In the genomic region with DNA sequence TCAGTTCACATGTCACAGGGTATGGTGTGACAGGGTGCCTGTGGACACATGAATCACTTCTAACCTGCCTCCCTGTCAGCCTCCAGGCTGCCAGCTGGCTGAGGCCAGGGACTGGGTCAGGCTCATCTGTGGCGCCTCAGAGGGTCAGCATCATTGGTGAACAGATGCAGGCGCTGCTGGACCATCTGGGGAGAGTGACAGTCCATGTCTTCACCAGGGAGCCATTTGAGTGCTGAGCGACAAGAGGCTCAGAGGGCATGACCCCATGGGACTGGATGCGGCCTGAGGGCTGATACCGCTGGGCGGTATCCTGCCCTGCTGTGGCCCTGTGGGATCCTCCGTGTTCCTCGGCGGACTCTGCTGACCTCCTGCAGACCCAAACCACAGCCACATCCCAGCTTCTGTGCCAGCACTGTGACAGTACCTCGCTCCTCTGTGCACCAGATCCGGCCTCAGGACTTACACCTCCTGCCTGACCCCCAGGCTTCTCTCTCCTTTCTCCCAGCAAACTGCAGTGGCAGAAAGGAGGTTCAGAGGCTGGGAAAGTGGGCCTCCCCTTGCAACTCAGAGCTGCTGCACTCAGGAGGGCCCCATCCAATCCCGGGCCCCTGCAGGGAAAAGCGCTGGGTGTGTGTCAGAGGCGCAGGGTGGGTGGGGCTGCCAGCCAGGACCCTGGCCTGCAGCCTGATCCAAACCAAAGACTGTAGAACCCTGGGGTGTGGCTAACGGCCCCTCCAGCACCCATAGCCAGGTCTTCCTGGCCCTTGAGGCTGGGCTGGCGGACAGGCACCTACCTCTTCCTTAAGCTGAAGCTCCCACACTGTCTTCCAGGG, we compare ENCODE assay signal across 1 cellular context.
TF ChIP-seq lines count a peak whose summit lies in the region.

No MANE protein-coding gene starts in this region.

TF ChIP-seq in HEK293, 187 proteins besides CTCF, POLR2A, EP300 and RAD21 (continued from another document):
- peak; percentile 36; the same call in 1 of the 2 replicates for TF ChIP-seq ZNF600 (tag by site-specific recombination; IDR thresholded peaks at IDR 0.05)
- TF ChIP-seq ZIC2 (tag by site-specific recombination; IDR thresholded peaks at IDR 0.05), result peak; percentile 97
- peak; percentile 94 for TF ChIP-seq GLIS1 (tag by site-specific recombination; IDR thresholded peaks at IDR 0.05)
- 0 out of 2 replicates have a peak, but pooled peaks have one; percentile 16 for TF ChIP-seq PRDM1 (tag by site-specific recombination; IDR thresholded peaks at IDR 0.05)
- no peak for TF ChIP-seq ZNF560 (tag by site-specific recombination; IDR thresholded peaks at IDR 0.05; ENCODE audit: borderline replicate concordance)
- 0 out of 2 replicates have a peak, but pooled peaks have one; percentile 24 for TF ChIP-seq BCL11B (tag by site-specific recombination; IDR thresholded peaks at IDR 0.05; ENCODE audit: low read depth)
- no peak for TF ChIP-seq MEIS1 (CRISPR knock-in tag; IDR thresholded peaks at IDR 0.05; ENCODE audit: borderline replicate concordance)
- no peak for TF ChIP-seq ZNF157 (tag by site-specific recombination; IDR thresholded peaks at IDR 0.05)
- no peak for TF ChIP-seq ZNF555 (tag by site-specific recombination; conservative IDR thresholded peaks at IDR 0.05)
- TF ChIP-seq SP2 (tag by site-specific recombination; IDR thresholded peaks at IDR 0.05), result no peak
- no peak for TF ChIP-seq ZNF274 (IDR thresholded peaks at IDR 0.05; ENCODE audit: low read length)
- TF ChIP-seq ZNF274 (tag by site-specific recombination; IDR thresholded peaks at IDR 0.05; ENCODE audit: borderline replicate concordance), result no peak
- TF ChIP-seq, protein P1, sequence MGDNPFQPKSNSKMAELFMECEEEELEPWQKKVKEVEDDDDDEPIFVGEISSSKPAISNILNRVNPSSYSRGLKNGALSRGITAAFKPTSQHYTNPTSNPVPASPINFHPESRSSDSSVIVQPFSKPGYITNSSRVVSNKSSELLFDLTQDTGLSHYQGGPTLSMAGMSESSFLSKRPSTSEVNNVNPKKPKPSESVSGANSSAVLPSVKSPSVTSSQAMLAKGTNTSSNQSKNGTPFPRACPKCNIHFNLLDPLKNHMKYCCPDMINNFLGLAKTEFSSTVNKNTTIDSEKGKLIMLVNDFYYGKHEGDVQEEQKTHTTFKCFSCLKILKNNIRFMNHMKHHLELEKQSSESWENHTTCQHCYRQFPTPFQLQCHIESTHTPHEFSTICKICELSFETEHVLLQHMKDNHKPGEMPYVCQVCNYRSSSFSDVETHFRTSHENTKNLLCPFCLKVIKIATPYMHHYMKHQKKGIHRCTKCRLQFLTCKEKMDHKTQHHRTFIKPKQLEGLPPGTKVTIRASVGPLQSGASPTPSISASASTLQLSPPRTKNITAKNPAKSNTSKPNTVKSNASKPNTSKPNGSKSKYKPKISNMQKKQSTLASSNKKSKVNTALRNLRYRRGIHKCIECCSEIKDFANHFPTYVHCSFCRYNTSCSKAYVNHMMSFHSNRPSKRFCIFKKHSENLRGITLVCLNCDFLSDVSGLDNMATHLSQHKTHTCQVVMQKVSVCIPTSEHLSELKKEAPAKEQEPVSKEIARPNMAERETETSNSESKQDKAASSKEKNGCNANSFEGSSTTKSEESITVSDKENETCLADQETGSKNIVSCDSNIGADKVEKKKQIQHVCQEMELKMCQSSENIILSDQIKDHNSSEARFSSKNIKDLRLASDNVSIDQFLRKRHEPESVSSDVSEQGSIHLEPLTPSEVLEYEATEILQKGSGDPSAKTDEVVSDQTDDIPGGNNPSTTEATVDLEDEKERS (tag by site-specific recombination; IDR thresholded peaks at IDR 0.05), result peak; percentile 21; the same call in 1 of the 2 replicates
- TF ChIP-seq TCF7L2 (IDR thresholded peaks at IDR 0.05; ENCODE audit: borderline replicate concordance, low read depth, low read length), result no peak
- 0 out of 2 replicates have a peak, but pooled peaks have one; percentile 23 for TF ChIP-seq ZFP37 (tag by site-specific recombination; IDR thresholded peaks at IDR 0.05)
- TF ChIP-seq ZNF639 (tag by site-specific recombination; IDR thresholded peaks at IDR 0.05), result no peak
- 0 out of 2 replicates have a peak, but pooled peaks have one; percentile 31 for TF ChIP-seq KLF1 (tag by site-specific recombination; IDR thresholded peaks at IDR 0.05)
- no peak for TF ChIP-seq ZNF76 (tag by site-specific recombination; IDR thresholded peaks at IDR 0.05; ENCODE audit: borderline replicate concordance, low read depth)
- no peak for TF ChIP-seq GLI4 (tag by site-specific recombination; IDR thresholded peaks at IDR 0.05)
- TF ChIP-seq, protein P2, sequence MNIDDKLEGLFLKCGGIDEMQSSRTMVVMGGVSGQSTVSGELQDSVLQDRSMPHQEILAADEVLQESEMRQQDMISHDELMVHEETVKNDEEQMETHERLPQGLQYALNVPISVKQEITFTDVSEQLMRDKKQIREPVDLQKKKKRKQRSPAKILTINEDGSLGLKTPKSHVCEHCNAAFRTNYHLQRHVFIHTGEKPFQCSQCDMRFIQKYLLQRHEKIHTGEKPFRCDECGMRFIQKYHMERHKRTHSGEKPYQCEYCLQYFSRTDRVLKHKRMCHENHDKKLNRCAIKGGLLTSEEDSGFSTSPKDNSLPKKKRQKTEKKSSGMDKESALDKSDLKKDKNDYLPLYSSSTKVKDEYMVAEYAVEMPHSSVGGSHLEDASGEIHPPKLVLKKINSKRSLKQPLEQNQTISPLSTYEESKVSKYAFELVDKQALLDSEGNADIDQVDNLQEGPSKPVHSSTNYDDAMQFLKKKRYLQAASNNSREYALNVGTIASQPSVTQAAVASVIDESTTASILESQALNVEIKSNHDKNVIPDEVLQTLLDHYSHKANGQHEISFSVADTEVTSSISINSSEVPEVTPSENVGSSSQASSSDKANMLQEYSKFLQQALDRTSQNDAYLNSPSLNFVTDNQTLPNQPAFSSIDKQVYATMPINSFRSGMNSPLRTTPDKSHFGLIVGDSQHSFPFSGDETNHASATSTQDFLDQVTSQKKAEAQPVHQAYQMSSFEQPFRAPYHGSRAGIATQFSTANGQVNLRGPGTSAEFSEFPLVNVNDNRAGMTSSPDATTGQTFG (tag by site-specific recombination; IDR thresholded peaks at IDR 0.05; ENCODE audit: borderline replicate concordance), result no peak
- TF ChIP-seq KLF9 (tag by site-specific recombination; IDR thresholded peaks at IDR 0.05; ENCODE audit: low read depth), result peak; percentile 35; the same call in 1 of the 2 replicates
- no peak for TF ChIP-seq ZFP3 (tag by site-specific recombination; IDR thresholded peaks at IDR 0.05; ENCODE audit: low read depth)
- TF ChIP-seq ZBTB8A (tag by site-specific recombination; IDR thresholded peaks at IDR 0.05), result no peak
